19 cellular contexts compared by ENCODE assay signal in genomic region chr6:167404385-167405049, GRCh38.
"Had no signal": no experiment of that assay in that cellular context is flagged by ENCODE, and none has a peak within 500 bp of the region (broad histone marks: within the 10 kb centered on the region; RNA-seq: fewer than 3 reads in every experiment).

No MANE protein-coding gene starts in this region.

- H3K9me3 ChIP-seq: heart left ventricle, left ventricle myocardium inferior, psoas muscle, right lobe of liver, testis, tibial nerve, upper lobe of right lung had no signal

- H3K27ac ChIP-seq: heart left ventricle, left ventricle myocardium inferior, psoas muscle, right lobe of liver, testis, tibial nerve, upper lobe of right lung had no signal

- DNase-seq: cerebellar nuclear complex; effector CD8-positive, alpha-beta T cell; heart left ventricle; hippocampal formation; left ventricle myocardium inferior; mesendoderm; naive B cell; psoas muscle; retina; stimulated activated CD4-positive, alpha-beta T cell treated with anti-CD3 and anti-CD28 coated beads, Interleukin-2, amount 100 ng/mL, for 24 hours; stimulated activated CD4-positive, alpha-beta T cell treated with anti-CD3 and anti-CD28 coated beads, Interleukin-4, amount 100 ng/mL, for 4 hours; stimulated activated naive B cell treated with anti-CD40 and anti-IgM and Interleukin-4, amounts not matched to agents 10 μg/mL and 1 μg/mL and 100 μg/mL, for 72 hours; stimulated activated naive CD8-positive, alpha-beta T cell treated with anti-CD3 and anti-CD28 coated beads, Interleukin-15, amount 100 ng/mL, for 72 hours; testis; upper lobe of right lung had no signal

- H3K36me3 ChIP-seq: heart left ventricle, left ventricle myocardium inferior, right lobe of liver, tibial nerve, upper lobe of right lung had no signal

- H3K4me3 ChIP-seq: heart left ventricle, left ventricle myocardium inferior, lung, psoas muscle, right lobe of liver, testis, tibial nerve, upper lobe of right lung had no signal

- ATAC-seq: esophagus mucosa; heart left ventricle; psoas muscle; right lobe of liver; stimulated activated naive B cell treated with anti-CD40 and anti-IgM and Interleukin-4, amounts not matched to agents 10 μg/mL and 1 μg/mL and 100 μg/mL, for 72 hours; stimulated activated naive CD8-positive, alpha-beta T cell treated with anti-CD3 and anti-CD28 coated beads, Interleukin-15, amount 100 ng/mL, for 72 hours; upper lobe of right lung had no signal

- H3K27me3 ChIP-seq: right lobe of liver, testis, tibial nerve, upper lobe of right lung had no signal

- H3K4me1 ChIP-seq: heart left ventricle, left ventricle myocardium inferior, psoas muscle, right lobe of liver, testis, tibial nerve, upper lobe of right lung had no signal
